ENCODE assay signal across 1 cellular context in the genomic region with DNA sequence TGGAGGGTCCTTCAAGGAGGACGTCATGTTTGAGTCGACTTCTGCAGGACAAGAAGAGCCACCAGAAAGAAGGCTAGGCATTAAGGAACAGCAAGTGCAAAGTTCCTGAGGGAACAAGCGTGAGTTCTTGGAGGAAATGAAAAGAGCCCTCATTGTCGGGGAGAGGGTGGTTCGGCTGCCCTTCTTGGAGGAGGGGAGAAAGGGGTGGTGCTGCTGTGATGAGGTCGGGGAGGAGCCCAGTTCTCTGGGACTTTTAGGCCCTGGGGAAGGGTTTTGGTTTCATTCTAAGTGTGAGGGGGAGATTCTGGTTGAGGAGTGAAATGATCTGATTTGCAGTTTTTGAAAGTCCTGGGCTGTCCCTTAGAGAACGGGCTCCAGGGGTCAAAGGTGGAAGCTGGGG.
TF ChIP-seq lines count a peak whose summit lies in the region.

No MANE protein-coding gene starts in this region.

TF ChIP-seq in H1, 55 proteins besides CTCF, POLR2A, EP300 and RAD21:
- no peak for TF ChIP-seq BACH1 (IDR thresholded peaks at IDR 0.05; ENCODE audit: low read length)
- TF ChIP-seq KDM4A (IDR thresholded peaks at IDR 0.05; ENCODE audit: low read depth, low read length, severe bottlenecking), result no peak
- TF ChIP-seq ATF3 (IDR thresholded peaks at IDR 0.05; ENCODE audit: insufficient read depth, low read depth, low read length), result no peak
- TF ChIP-seq TEAD4 (IDR thresholded peaks at IDR 0.05; ENCODE audit: low read depth, low read length), result no peak
- no peak for TF ChIP-seq KDM5A (IDR thresholded peaks at IDR 0.05; ENCODE audit: low read length)
